Comparison of ENCODE assay signal across 1 cellular context in the genomic region with DNA sequence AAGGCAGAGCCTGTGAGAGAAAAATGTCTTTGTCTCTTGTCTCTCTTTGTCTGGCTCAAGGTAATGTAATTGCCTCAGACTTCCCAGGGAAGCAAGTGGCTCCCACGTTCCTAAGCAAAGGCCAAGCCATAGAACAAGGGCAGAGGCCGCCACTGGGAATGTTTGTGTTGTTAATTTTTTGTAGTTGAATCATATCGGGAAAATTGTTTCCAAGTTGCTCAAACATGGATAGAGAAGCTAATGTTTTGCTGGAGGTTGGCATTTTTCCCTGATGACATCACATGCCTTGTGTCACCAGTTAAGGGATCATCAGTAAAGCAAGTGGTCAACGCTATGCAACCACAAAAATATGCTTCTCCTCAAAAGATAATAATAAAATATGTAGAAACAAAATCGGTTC.
TF ChIP-seq lines count a peak whose summit lies in the region.

No MANE protein-coding gene starts in this region.

TF ChIP-seq in GM23338, 12 proteins besides CTCF, POLR2A, EP300 and RAD21 (continued from another document):
- TF ChIP-seq REST (IDR thresholded peaks at IDR 0.05; ENCODE audit: unreplicated experiment): no peak
- no peak for TF ChIP-seq POLR2AphosphoS5 (IDR thresholded peaks at IDR 0.05; ENCODE audit: low read depth)
- TF ChIP-seq JUNB (IDR thresholded peaks at IDR 0.05; ENCODE audit: unreplicated experiment): no peak
- TF ChIP-seq CREB1 (CRISPR knock-in tag; IDR thresholded peaks at IDR 0.05; ENCODE audit: low read depth): no peak
- TF ChIP-seq, protein P1, sequence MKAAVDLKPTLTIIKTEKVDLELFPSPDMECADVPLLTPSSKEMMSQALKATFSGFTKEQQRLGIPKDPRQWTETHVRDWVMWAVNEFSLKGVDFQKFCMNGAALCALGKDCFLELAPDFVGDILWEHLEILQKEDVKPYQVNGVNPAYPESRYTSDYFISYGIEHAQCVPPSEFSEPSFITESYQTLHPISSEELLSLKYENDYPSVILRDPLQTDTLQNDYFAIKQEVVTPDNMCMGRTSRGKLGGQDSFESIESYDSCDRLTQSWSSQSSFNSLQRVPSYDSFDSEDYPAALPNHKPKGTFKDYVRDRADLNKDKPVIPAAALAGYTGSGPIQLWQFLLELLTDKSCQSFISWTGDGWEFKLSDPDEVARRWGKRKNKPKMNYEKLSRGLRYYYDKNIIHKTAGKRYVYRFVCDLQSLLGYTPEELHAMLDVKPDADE (IDR thresholded peaks at IDR 0.05): no peak
- TF ChIP-seq NANOG (IDR thresholded peaks at IDR 0.05; ENCODE audit: borderline replicate concordance): no peak
- TF ChIP-seq EZH2phosphoT487 (IDR thresholded peaks at IDR 0.05; ENCODE audit: unreplicated experiment): no peak
- TF ChIP-seq STAT1 (IDR thresholded peaks at IDR 0.05; ENCODE audit: unreplicated experiment): no peak
TF ChIP-seq in GM23338: peak in this region for 0.
